In the genomic region with DNA sequence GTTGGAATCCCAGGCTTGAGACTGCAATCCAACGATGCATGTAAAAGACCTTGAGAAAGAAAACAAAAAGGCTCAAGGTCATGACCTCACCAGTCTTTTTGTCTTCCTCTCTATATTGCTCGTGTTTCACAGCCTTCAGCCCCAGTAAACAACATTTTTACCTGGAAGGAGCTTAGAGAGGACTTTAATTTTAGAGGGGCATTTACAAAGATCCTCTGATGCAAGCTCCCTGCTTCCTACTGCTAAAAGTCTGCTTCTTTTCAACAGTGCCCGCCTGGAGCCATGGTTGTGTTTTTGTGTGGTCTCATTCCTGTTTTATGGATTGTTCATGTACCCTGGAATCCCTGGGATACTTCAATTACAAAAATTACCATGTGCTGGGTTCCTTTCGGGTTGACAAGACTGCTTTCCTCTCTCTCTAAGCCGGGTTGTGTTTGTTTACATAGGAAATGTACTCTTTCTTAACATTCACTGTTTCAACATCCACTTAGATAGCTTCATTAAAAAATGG, we compare ENCODE assay signal across 1 cellular context.
TF ChIP-seq lines count a peak whose summit lies in the region.

No MANE protein-coding gene starts in this region.

TF ChIP-seq in H1, 55 proteins besides CTCF, POLR2A, EP300 and RAD21 (continued from another document):
- TF ChIP-seq TBP (IDR thresholded peaks at IDR 0.05; ENCODE audit: low read depth, low read length) (no peak), HDAC6 (IDR thresholded peaks at IDR 0.05; ENCODE audit: low read depth, low read length) (no peak), KDM5A (IDR thresholded peaks at IDR 0.05; ENCODE audit: low read length) (no peak), SUZ12 (IDR thresholded peaks at IDR 0.05; ENCODE audit: low read length) (no peak), ASH2L (IDR thresholded peaks at IDR 0.05; ENCODE audit: low read length) (no peak)
- TF ChIP-seq, protein P1, sequence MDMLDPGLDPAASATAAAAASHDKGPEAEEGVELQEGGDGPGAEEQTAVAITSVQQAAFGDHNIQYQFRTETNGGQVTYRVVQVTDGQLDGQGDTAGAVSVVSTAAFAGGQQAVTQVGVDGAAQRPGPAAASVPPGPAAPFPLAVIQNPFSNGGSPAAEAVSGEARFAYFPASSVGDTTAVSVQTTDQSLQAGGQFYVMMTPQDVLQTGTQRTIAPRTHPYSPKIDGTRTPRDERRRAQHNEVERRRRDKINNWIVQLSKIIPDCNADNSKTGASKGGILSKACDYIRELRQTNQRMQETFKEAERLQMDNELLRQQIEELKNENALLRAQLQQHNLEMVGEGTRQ (IDR thresholded peaks at IDR 0.05; ENCODE audit: low read length) = no peak
